Comparison of ENCODE assay signal across 16 cellular contexts in the genomic region with DNA sequence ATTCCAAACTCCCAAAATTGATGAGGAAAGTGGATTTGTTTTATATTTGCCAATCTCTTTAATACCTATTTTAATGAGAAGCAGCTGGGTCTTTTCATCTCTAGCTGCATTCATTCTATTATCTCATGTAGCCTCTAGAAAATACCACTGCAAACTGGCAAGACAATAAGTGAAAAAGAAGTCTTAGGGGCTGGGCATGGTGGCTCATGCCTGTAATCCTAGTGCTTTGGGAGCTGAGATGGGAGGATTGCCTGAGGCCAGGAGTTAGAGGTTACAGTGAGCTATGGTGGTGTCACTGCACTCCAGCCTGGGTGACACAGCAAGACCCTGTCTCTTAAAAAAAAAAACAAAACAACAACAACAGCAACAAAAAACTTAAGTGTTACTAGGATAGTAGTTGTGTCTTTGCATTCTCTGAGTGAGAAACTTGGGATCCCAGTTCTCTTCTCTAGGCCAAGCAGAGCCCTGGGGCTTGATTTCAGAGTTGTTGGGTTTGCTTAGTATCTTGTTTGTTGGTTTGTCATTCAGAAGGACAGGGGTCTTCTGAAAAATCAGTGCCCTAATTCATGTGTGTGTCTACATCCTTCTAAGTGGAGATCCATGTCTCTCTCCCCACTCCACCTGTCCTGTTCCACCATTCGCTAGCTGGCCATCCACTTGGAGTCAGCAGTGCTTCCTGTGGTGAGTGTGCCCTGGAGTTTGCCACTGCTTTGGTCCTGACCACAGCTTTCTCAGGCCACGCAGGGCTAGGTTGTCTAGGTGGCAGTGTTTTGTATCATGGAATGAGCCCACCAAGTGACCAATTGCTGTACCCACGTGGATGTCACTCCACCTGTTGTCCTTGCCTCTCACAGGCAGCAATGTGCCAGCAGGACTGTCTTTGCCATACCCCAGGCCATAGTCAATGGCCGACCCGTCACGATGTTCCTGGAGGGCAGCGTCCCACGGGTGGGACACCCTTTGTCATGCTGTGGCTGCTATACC. TPM values are rescaled to one million over a fixed set of nuclear protein-coding genes. Genes with fewer than 3 reads are reported as not detected.
DNase-seq lines count a peak whose midpoint lies in the region; ATAC-seq and TF ChIP-seq lines count a peak whose summit lies in the region.
"Had no signal": no experiment of that assay in that cellular context is flagged by ENCODE, and none has a peak within 500 bp of the region (broad histone marks: within the 10 kb centered on the region; RNA-seq: fewer than 3 reads in every experiment).

No MANE protein-coding gene starts in this region.

- no peak for TF ChIP-seq CTCF in upper lobe of right lung (IDR thresholded peaks at IDR 0.05)

- peak overlapping the region; percentile 22 for H3K27ac Mint-ChIP-seq in memory B cell

- intact Hi-C loops in right cardiac atrium (cut with DNase I) (no loop called here), Right ventricle myocardium superior (cut with DNase I) (no loop called here), upper lobe of right lung (cut with DNase I) (no loop called here)

- peaks cover 43% of the 10 kb centered on the region for H3K4me1 Mint-ChIP-seq in memory B cell

- H3K4me3 ChIP-seq in right cardiac atrium (ENCODE audit: low read length) = no peak overlapping the region
- H3K4me3 ChIP-seq in adipocyte (ENCODE audit: low read length) = no peak overlapping the region
- no peak overlapping the region for H3K4me3 ChIP-seq in upper lobe of right lung
- H3K4me3 ChIP-seq: prostate gland, SJSA1 had no signal

- H3K27me3 ChIP-seq in right cardiac atrium (ENCODE audit: control insufficient read depth, insufficient read depth) (no peaks in the 10 kb centered on the region), adipocyte (replicated peaks; ENCODE audit: control insufficient read depth, insufficient read depth, low read length) (no peaks in the 10 kb centered on the region), upper lobe of right lung (no peaks in the 10 kb centered on the region)
- H3K27me3 ChIP-seq: SJSA1 had no signal

- no peak overlapping the region for H3K9ac ChIP-seq in adipocyte (ENCODE audit: low read length)

- 92% methylated on average over 8 of the region's 8 CpGs for WGBS in right cardiac atrium

- peaks cover 8% of the 10 kb centered on the region for H3K4me1 ChIP-seq in right cardiac atrium (ENCODE audit: control insufficient read depth, insufficient read depth, low read length)
- peaks cover 22% of the 10 kb centered on the region for H3K4me1 ChIP-seq in adipocyte (ENCODE audit: control insufficient read depth, insufficient read depth, low read length)
- peaks cover 17% of the 10 kb centered on the region for H3K4me1 ChIP-seq in upper lobe of right lung
- H3K4me1 ChIP-seq: prostate gland had no signal

- no peaks in the 10 kb centered on the region for H3K9me3 Mint-ChIP-seq in memory B cell

- H3K9me3 ChIP-seq in right cardiac atrium (ENCODE audit: control insufficient read depth, low read length) (peaks cover 2% of the 10 kb centered on the region), adipocyte (ENCODE audit: control insufficient read depth, low read length) (no peaks in the 10 kb centered on the region), upper lobe of right lung (no peaks in the 10 kb centered on the region)
- H3K9me3 ChIP-seq: prostate gland, SJSA1 had no signal

- H3K36me3 ChIP-seq in adipocyte (ENCODE audit: control insufficient read depth, insufficient read depth, low read length, severe bottlenecking) (peaks cover 10% of the 10 kb centered on the region), upper lobe of right lung (peaks cover 6% of the 10 kb centered on the region)
- H3K36me3 ChIP-seq: prostate gland had no signal

- no peak overlapping the region for H3K4me3 Mint-ChIP-seq in memory B cell
- H3K4me3 Mint-ChIP-seq: activated T-cell treated with anti-CD3 and anti-CD28 coated beads, Interleukin-2, amount 50 U/mL, for 72 hours had no signal

- H3K27ac ChIP-seq in right cardiac atrium (ENCODE audit: low read length) (peak overlapping the region; percentile 32), upper lobe of right lung (no peak overlapping the region)
- H3K27ac ChIP-seq: prostate gland, SJSA1 had no signal

- ATAC-seq in right cardiac atrium (peak; percentile 36 to 42), Right ventricle myocardium superior (ENCODE audit: poor library complexity) (no peak), memory B cell (ENCODE audit: low read depth) (no peak), upper lobe of right lung (peak; percentile 19), GM21360 (IDR thresholded peaks at IDR 0.05; ENCODE audit: unreplicated experiment) (no peak)

- peaks cover 14% of the 10 kb centered on the region for H3K36me3 Mint-ChIP-seq in memory B cell

- no peaks in the 10 kb centered on the region for H3K27me3 Mint-ChIP-seq in memory B cell

- DNase-seq in right cardiac atrium (no peak), Right ventricle myocardium superior (no peak), adipocyte (ENCODE audit: low read depth) (peak; percentile 27), memory B cell (ENCODE audit: low spot score in 2 of 2) (no peak), upper lobe of right lung (no peak), NCI-H1105 treated with DMSO at 0.1 percent for 48 hours (lab: John Stamatoyannopoulos, UW) (no peak)
- DNase-seq in activated effector memory CD4-positive, alpha-beta T cell treated with Interleukin-2 at 50 U/mL for 16 hours = no peak
- DNase-seq: activated CD4-positive, alpha-beta T cell treated with anti-CD3 and anti-CD28 coated beads for 4 hours; activated T-cell treated with anti-CD3 and anti-CD28 coated beads, Interleukin-2, amount 50 U/mL, for 72 hours; NCI-H446; OCI-M1; substantia nigra; T-helper 9 cell had no signal

RNA-seq across cellular contexts. Expression of a gene that starts 19.5 kb away (rescaled TPM):
- total RNA-seq in right cardiac atrium (100 to 1,000 TPM; 168 to 186 (median 183) TPM), Right ventricle myocardium superior (170 TPM), upper lobe of right lung (150 TPM)
- polyA plus RNA-seq in right cardiac atrium = 75.7 TPM

Comparison
In these comparisons a context has a peak if more than half of its experiments do, and no peak if none do; other contexts are left out.
1. ATAC-seq: peak in right cardiac atrium (2 of 2) and upper lobe of right lung (single experiment); none in Right ventricle myocardium superior (single experiment), memory B cell (single experiment) and GM21360 (single experiment).